In the genomic region with DNA sequence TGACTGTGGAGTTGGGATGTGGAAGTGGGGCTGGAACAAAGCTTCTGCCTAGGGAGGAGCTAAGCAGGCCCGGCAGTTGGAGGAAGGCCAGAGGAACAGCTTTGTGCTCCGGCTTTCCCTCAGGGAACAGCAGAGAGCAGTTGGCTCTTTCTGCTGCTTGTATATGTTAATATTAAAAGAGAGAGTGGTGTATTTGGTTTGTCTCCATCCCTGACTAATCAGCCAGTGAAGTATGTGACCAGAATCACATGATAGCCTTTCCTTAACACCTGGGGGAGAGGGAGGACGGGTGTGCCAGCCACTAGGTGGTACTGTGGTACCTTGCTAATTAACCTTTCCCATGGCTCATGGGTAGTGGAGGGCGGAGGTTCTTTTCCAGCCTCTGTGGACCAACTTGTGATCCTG, we compare ENCODE assay signal across 7 cellular contexts. TPM values are rescaled to one million over a fixed set of nuclear protein-coding genes. Genes with fewer than 3 reads are reported as not detected.
DNase-seq lines count a peak whose midpoint lies in the region; ATAC-seq and TF ChIP-seq lines count a peak whose summit lies in the region.

No MANE protein-coding gene starts in this region.

- H3K9ac ChIP-seq in endocrine pancreas (ENCODE audit: control insufficient read depth, insufficient read depth, low read length): peak overlapping the region; percentile 30

- H3K4me1 ChIP-seq in endocrine pancreas (ENCODE audit: control insufficient read depth, insufficient read depth, low read length) (peaks cover 12% of the 10 kb centered on the region), tibial nerve (peaks cover 0 to 8% (median 0%) of the 10 kb centered on the region in 4 donors)

- H3K27me3 Mint-ChIP-seq in T-helper 17 cell: no peaks in the 10 kb centered on the region

- no peak overlapping the region for H3K27ac ChIP-seq in tibial nerve

- no peak for TF ChIP-seq EP300 in tibial nerve (IDR thresholded peaks at IDR 0.05)

- peaks cover 8% of the 10 kb centered on the region for H3K36me3 Mint-ChIP-seq in T-helper 17 cell (ENCODE audit: low read depth)

- ATAC-seq in T-helper 17 cell: peak; percentile 70
- no peak for ATAC-seq in HG02973 (IDR thresholded peaks at IDR 0.05; ENCODE audit: unreplicated experiment)

- H3K4me3 ChIP-seq in MG63 (no peak overlapping the region), endocrine pancreas (ENCODE audit: control insufficient read depth, insufficient read depth, low read length) (no peak overlapping the region), tibial nerve (no peak overlapping the region)

- no peak for TF ChIP-seq POLR2A in tibial nerve (IDR thresholded peaks at IDR 0.05)

- H3K4me3 Mint-ChIP-seq in T-helper 17 cell: no peak overlapping the region

- peaks cover 4% of the 10 kb centered on the region for H3K4me1 Mint-ChIP-seq in T-helper 17 cell

- peak in 2 of 5 experiments; percentile 12 to 18 for TF ChIP-seq CTCF in tibial nerve (IDR thresholded peaks at IDR 0.05)

- no peaks in the 10 kb centered on the region for H3K27me3 ChIP-seq in MG63
- no peaks in the 10 kb centered on the region for H3K27me3 ChIP-seq in endocrine pancreas (ENCODE audit: control insufficient read depth, insufficient read depth, low read length)
- H3K27me3 ChIP-seq in tibial nerve: no peaks in the 10 kb centered on the region

- H3K36me3 ChIP-seq in MG63 (peaks cover 63% of the 10 kb centered on the region), endocrine pancreas (ENCODE audit: control insufficient read depth, insufficient read depth, low read length) (no peaks in the 10 kb centered on the region), tibial nerve (peaks cover 6 to 68% (median 20%) of the 10 kb centered on the region in 3 donors)

- WGBS in tibial nerve, 2 donors: 27% methylated on average over 4 of the region's 4 CpGs

- peak; percentile 70 for DNase-seq in ELR (ENCODE audit: low read depth)
- DNase-seq in MG63: peak; percentile 26
- no peak for DNase-seq in T-helper 17 cell
- peak; percentile 59 for DNase-seq in myocyte (ENCODE audit: low read depth)
- no peak for DNase-seq in tibial nerve (ENCODE audit: low spot score in 2 of 2)

- H3K9me3 ChIP-seq in MG63: no peaks in the 10 kb centered on the region
- no peaks in the 10 kb centered on the region for H3K9me3 ChIP-seq in T-helper 17 cell (ENCODE audit: control insufficient read depth, low read length, poor library complexity, severe bottlenecking)
- no peaks in the 10 kb centered on the region for H3K9me3 ChIP-seq in endocrine pancreas (ENCODE audit: control insufficient read depth, low read length)
- H3K9me3 ChIP-seq in tibial nerve: no peaks in the 10 kb centered on the region

- no peak overlapping the region for H3K27ac Mint-ChIP-seq in T-helper 17 cell

RNA-seq across cellular contexts. Expression of gene EIF2B5, which starts 10.0 kb away (rescaled TPM):
- 41.7 and 50.5 TPM in 2 replicates for total RNA-seq in MG63 (2014; rRNA removed; shearing (Covaris generic); ENCODE audit: low replicate concordance)
- total RNA-seq in T-helper 17 cell (10 to 100 TPM; 49.5 to 53.8 TPM), myocyte (53.7 and 54.3 TPM in 2 replicates), tibial nerve (10 to 100 TPM; 28.8 to 51.0 (median 36.5) TPM)
- 32.4 TPM for polyA plus RNA-seq in myocyte (2012)

RNA-seq across cellular contexts. Expression of gene DVL3, which starts 10.1 kb away (rescaled TPM):
- 20.8 and 42.6 TPM in 2 replicates for total RNA-seq in MG63 (2014; rRNA removed; shearing (Covaris generic); ENCODE audit: low replicate concordance)
- total RNA-seq in T-helper 17 cell (10 to 100 TPM; 31.5 to 42.9 TPM), myocyte (119 and 139 TPM in 2 replicates), tibial nerve (10 to 100 TPM; 45.2 to 86.5 (median 66.1) TPM)
- 117 TPM for polyA plus RNA-seq in myocyte (2012)

RNA-seq across cellular contexts. Expression of gene AP2M1, which starts 29.5 kb away (rescaled TPM):
- 688 and 946 TPM in 2 replicates for total RNA-seq in MG63 (2014; rRNA removed; shearing (Covaris generic); ENCODE audit: low replicate concordance)
- total RNA-seq in T-helper 17 cell (100 to 1,000 TPM; 120 to 164 TPM), myocyte (329 and 375 TPM in 2 replicates), tibial nerve (100 to 1,000 TPM; 182 to 212 (median 199) TPM)
- 729 TPM for polyA plus RNA-seq in myocyte (2012)

RNA-seq across cellular contexts. Expression of gene ABCF3, which starts 40.9 kb away (rescaled TPM):
- total RNA-seq in MG63 (2014; rRNA removed; shearing (Covaris generic); ENCODE audit: low replicate concordance): 65.3 and 79.4 TPM in 2 replicates
- total RNA-seq in T-helper 17 cell (100 to 1,000 TPM; 118 to 120 TPM), myocyte (50.1 and 52.8 TPM in 2 replicates), tibial nerve (10 to 100 TPM; 51.6 to 96.9 (median 64.0) TPM)
- 63.7 TPM for polyA plus RNA-seq in myocyte (2012)

RNA-seq across cellular contexts. Expression of gene HTR3E, which starts 48.3 kb away (rescaled TPM):
- not detected in 2 replicates for total RNA-seq in MG63 (2014; rRNA removed; shearing (Covaris generic); ENCODE audit: low replicate concordance)
- total RNA-seq in T-helper 17 cell (not detected), myocyte (3.1 and 7.1 TPM in 2 replicates), tibial nerve (not detected)
- 3.7 TPM for polyA plus RNA-seq in myocyte (2012)

Comparison
In these comparisons a context has a peak if more than half of its experiments do, and no peak if none do; other contexts are left out.
1. DNase-seq: peak in ELR (single experiment), MG63 (single experiment) and myocyte (single experiment); none in T-helper 17 cell (0 of 3) and tibial nerve (0 of 2).